In the genomic region with DNA sequence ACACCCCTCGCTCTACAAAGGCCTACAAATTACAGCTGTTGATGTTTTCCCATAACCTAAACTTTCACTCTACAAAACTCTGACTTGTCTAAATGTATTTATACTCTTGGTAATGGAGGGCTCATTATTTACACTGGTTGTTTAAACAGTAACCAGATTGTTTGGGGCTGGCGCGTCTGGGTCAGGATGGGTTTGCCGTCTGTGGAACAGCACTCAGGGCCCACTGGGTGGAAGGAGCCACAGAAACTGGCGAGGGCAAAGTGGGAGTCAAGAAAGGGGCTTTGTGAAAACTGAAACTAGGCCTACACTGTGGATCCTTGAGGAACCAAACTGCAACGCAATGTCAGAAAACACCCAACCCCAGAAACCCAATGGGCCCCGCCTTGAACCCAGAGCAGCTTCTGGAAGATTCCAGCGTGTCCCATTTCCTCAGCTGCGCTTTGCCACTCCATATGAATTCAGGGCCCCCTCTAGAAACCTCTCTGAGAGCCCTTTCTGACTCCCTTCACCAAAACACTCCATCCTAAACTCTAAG, we compare ENCODE assay signal across 19 cellular contexts.
DNase-seq lines count a peak whose midpoint lies in the region; ATAC-seq and TF ChIP-seq lines count a peak whose summit lies in the region.
"Had no signal": no experiment of that assay in that cellular context is flagged by ENCODE, and none has a peak within 500 bp of the region (broad histone marks: within the 10 kb centered on the region; RNA-seq: fewer than 3 reads in every experiment).

No MANE protein-coding gene starts in this region.

- no peak overlapping the region for H2AK5ac ChIP-seq in mesenchymal stem cell (ENCODE audit: low read length, severe bottlenecking)

- peak overlapping the region in 1 of 2 experiments; percentile 55 for H2BK12ac ChIP-seq in mesenchymal stem cell (ENCODE audit: low read length in 2 of 2)

- peak overlapping the region; percentile 14 for H4K8ac ChIP-seq in mesenchymal stem cell (ENCODE audit: low read length)

- H3K4me2 ChIP-seq in mesenchymal stem cell (ENCODE audit: low read length, poor library complexity, severe bottlenecking), result no peak overlapping the region

- H3K23ac ChIP-seq in mesenchymal stem cell (ENCODE audit: low read length in 2 of 2), result no peak overlapping the region

- H2BK15ac ChIP-seq in mesenchymal stem cell (ENCODE audit: low read depth, poor library complexity, severe bottlenecking), result peak overlapping the region; percentile 17

- peak overlapping the region in 1 of 2 experiments; percentile 9 for H3K4ac ChIP-seq in mesenchymal stem cell (ENCODE audit: low read depth in 1 of 2, low read length in 2 of 2)

- POLR2A ChIA-PET in HEK293T (lab: Yijun Ruan, JAX), result no interaction called here

- H2AFZ ChIP-seq in mesenchymal stem cell (ENCODE audit: low read depth, low read length), result no peak overlapping the region

- H3K36me3 ChIP-seq in mesenchymal stem cell (ENCODE audit: control insufficient read depth in 1 of 2, insufficient read depth in 2 of 2, low read depth in 1 of 2, low read length in 2 of 2) (peaks cover 0 to 5% of the 10 kb centered on the region in 2 experiments), rectal smooth muscle tissue (ENCODE audit: control insufficient read depth, insufficient read depth, low read length) (no peaks in the 10 kb centered on the region)

- no peak overlapping the region for H3K27ac ChIP-seq in mesenchymal stem cell (ENCODE audit: low read length, poor library complexity, severe bottlenecking)
- H3K27ac ChIP-seq in rectal smooth muscle tissue (ENCODE audit: low read depth, low read length), result peak overlapping the region; percentile 33
- H3K27ac ChIP-seq: C4-2B had no signal

- H3K27me3 ChIP-seq in mesenchymal stem cell (ENCODE audit: control insufficient read depth in 1 of 2, insufficient read depth in 1 of 2, low read length in 2 of 2), result no peaks in the 10 kb centered on the region
- no peaks in the 10 kb centered on the region for H3K27me3 ChIP-seq in rectal smooth muscle tissue (ENCODE audit: control insufficient read depth, insufficient read depth, low read length)

- H2BK5ac ChIP-seq in mesenchymal stem cell (ENCODE audit: low read depth, low read length, poor library complexity, severe bottlenecking), result no peak overlapping the region

- no peak for ATAC-seq in natural killer cell treated with Interleukin-12 subunit alpha and Interleukin-12 subunit beta and Interleukin-15 and Interleukin-18, amount 100 ng/mL, for 72 hours

- H3K4me3 ChIP-seq in mesenchymal stem cell (ENCODE audit: insufficient read depth in 1 of 2, low read depth in 1 of 2, low read length in 2 of 2) (no peak overlapping the region), rectal smooth muscle tissue (ENCODE audit: low read length) (no peak overlapping the region)

- peaks cover 0 to 7% of the 10 kb centered on the region in 2 donors for H3K27me3 Mint-ChIP-seq in natural killer cell treated with Interleukin-12 subunit alpha and Interleukin-12 subunit beta and Interleukin-15 and Interleukin-18, amount 100 ng/mL, for 72 hours

- no peak overlapping the region for H4K91ac ChIP-seq in mesenchymal stem cell (ENCODE audit: low read length)

- WGBS in mesenchymal stem cell, result 82% methylated on average over 9 of the region's 9 CpGs

- H3K9ac ChIP-seq in mesenchymal stem cell (ENCODE audit: low read length), result no peak overlapping the region
- no peak overlapping the region for H3K9ac ChIP-seq in rectal smooth muscle tissue (ENCODE audit: low read length)

- no peak overlapping the region for H2BK120ac ChIP-seq in mesenchymal stem cell (ENCODE audit: low read depth, low read length)

- peak; percentile 13 for DNase-seq in COLO668 (lab: John Stamatoyannopoulos, UW; ENCODE audit: unreplicated experiment)
- peak; percentile 6 for DNase-seq in activated CD8-positive, alpha-beta memory T cell treated with anti-CD3 and anti-CD28 coated beads, Interleukin-2, amount 50 U/mL, for 48 hours
- DNase-seq in mesenchymal stem cell, result peak; percentile 28
- DNase-seq in natural killer cell treated with Interleukin-12 subunit alpha and Interleukin-12 subunit beta and Interleukin-15 and Interleukin-18, amount 100 ng/mL, for 72 hours (ENCODE audit: low spot score), result no peak
- no peak for DNase-seq in HEK293T (ENCODE audit: extremely low spot score)
- DNase-seq in NCI-H446 (lab: John Stamatoyannopoulos, UW), result no peak
- no peak for DNase-seq in hepatic stellate cell (ENCODE audit: low spot score)
- DNase-seq: Caco-2; DMS153; HFFc6; KG1; NCI-H1048; NCI-H146; NCI-H2227 treated with DMSO at 0.1 percent for 48 hours; NCI-H524 treated with DMSO at 0.1 percent for 48 hours; NK-92 treated with Interleukin-12 subunit alpha and Interleukin-12 subunit beta, amount 100 ng/mL, for 24 hours; SHP77 had no signal

- H3K18ac ChIP-seq in mesenchymal stem cell (ENCODE audit: low read depth in 1 of 2, low read length in 2 of 2), result no peak overlapping the region

- CTCF ChIA-PET in HEK293T (lab: Yijun Ruan, JAX), result no interaction called here

- no peaks in the 10 kb centered on the region for H3K9me3 Mint-ChIP-seq in natural killer cell treated with Interleukin-12 subunit alpha and Interleukin-12 subunit beta and Interleukin-15 and Interleukin-18, amount 100 ng/mL, for 72 hours
- H3K9me3 Mint-ChIP-seq: HFFc6 had no signal

- H3K4me3 Mint-ChIP-seq in natural killer cell treated with Interleukin-12 subunit alpha and Interleukin-12 subunit beta and Interleukin-15 and Interleukin-18, amount 100 ng/mL, for 72 hours, result no peak overlapping the region
- H3K4me3 Mint-ChIP-seq: HFFc6 had no signal

- peaks cover 41% of the 10 kb centered on the region for H3K79me1 ChIP-seq in mesenchymal stem cell (replicated peaks; ENCODE audit: low read length, poor library complexity, severe bottlenecking)

- no peak overlapping the region for H3K27ac Mint-ChIP-seq in natural killer cell treated with Interleukin-12 subunit alpha and Interleukin-12 subunit beta and Interleukin-15 and Interleukin-18, amount 100 ng/mL, for 72 hours
- H3K27ac Mint-ChIP-seq: HFFc6 had no signal

- no peaks in the 10 kb centered on the region for H3K4me1 Mint-ChIP-seq in natural killer cell treated with Interleukin-12 subunit alpha and Interleukin-12 subunit beta and Interleukin-15 and Interleukin-18, amount 100 ng/mL, for 72 hours (ENCODE audit: low read depth in 2 of 2)

- no peak overlapping the region for H3K14ac ChIP-seq in mesenchymal stem cell (ENCODE audit: low read length in 2 of 2)

- H3K4me1 ChIP-seq in mesenchymal stem cell (ENCODE audit: control insufficient read depth, insufficient read depth, low read depth, low read length) (peaks cover 36% of the 10 kb centered on the region), rectal smooth muscle tissue (ENCODE audit: control insufficient read depth, insufficient read depth, low read length) (peaks cover 41% of the 10 kb centered on the region)
- H3K4me1 ChIP-seq: Caco-2 had no signal

- no peaks in the 10 kb centered on the region for H3K36me3 Mint-ChIP-seq in natural killer cell treated with Interleukin-12 subunit alpha and Interleukin-12 subunit beta and Interleukin-15 and Interleukin-18, amount 100 ng/mL, for 72 hours

- no peaks in the 10 kb centered on the region for H3K9me3 ChIP-seq in mesenchymal stem cell (ENCODE audit: control insufficient read depth, low read length)
- H3K9me3 ChIP-seq: Caco-2 had no signal

TF ChIP-seq in HEK293T, 16 proteins besides CTCF, POLR2A, EP300 and RAD21:
- no peak for TF ChIP-seq FOXA1 (IDR thresholded peaks at IDR 0.05)
- no peak for TF ChIP-seq BHLHE40 (IDR thresholded peaks at IDR 0.05; ENCODE audit: borderline replicate concordance)
- no peak for TF ChIP-seq FOXM1 (IDR thresholded peaks at IDR 0.05; ENCODE audit: borderline replicate concordance)
- no peak for TF ChIP-seq ARNT (IDR thresholded peaks at IDR 0.05)
- TF ChIP-seq ELF4 (IDR thresholded peaks at IDR 0.05), result no peak
- TF ChIP-seq TARDBP (IDR thresholded peaks at IDR 0.05), result no peak
- no peak for TF ChIP-seq ZNF384 (IDR thresholded peaks at IDR 0.05)
- no peak for TF ChIP-seq SP1 (IDR thresholded peaks at IDR 0.05)
- no peak for TF ChIP-seq LEF1 (IDR thresholded peaks at IDR 0.05; ENCODE audit: borderline replicate concordance)
- no peak for TF ChIP-seq SUZ12 (IDR thresholded peaks at IDR 0.05)
- no peak for TF ChIP-seq HDGF (IDR thresholded peaks at IDR 0.05; ENCODE audit: borderline replicate concordance)
- TF ChIP-seq, protein P1, sequence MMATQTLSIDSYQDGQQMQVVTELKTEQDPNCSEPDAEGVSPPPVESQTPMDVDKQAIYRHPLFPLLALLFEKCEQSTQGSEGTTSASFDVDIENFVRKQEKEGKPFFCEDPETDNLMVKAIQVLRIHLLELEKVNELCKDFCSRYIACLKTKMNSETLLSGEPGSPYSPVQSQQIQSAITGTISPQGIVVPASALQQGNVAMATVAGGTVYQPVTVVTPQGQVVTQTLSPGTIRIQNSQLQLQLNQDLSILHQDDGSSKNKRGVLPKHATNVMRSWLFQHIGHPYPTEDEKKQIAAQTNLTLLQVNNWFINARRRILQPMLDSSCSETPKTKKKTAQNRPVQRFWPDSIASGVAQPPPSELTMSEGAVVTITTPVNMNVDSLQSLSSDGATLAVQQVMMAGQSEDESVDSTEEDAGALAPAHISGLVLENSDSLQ (IDR thresholded peaks at IDR 0.05), result no peak
- no peak for TF ChIP-seq CTBP1 (IDR thresholded peaks at IDR 0.05; ENCODE audit: borderline replicate concordance)

Comparison
In these comparisons a context has a peak if more than half of its experiments do, and no peak if none do; other contexts are left out.
1. DNase-seq: peak in COLO668 (single experiment), activated CD8-positive, alpha-beta memory T cell treated with anti-CD3 and anti-CD28 coated beads, Interleukin-2, amount 50 U/mL, for 48 hours (single experiment) and mesenchymal stem cell (single experiment); none in natural killer cell treated with Interleukin-12 subunit alpha and Interleukin-12 subunit beta and Interleukin-15 and Interleukin-18, amount 100 ng/mL, for 72 hours (single experiment), HEK293T (single experiment), NCI-H446 (0 of 2) and hepatic stellate cell (single experiment).